Comparison of ENCODE assay signal across 23 cellular contexts in the genomic region with DNA sequence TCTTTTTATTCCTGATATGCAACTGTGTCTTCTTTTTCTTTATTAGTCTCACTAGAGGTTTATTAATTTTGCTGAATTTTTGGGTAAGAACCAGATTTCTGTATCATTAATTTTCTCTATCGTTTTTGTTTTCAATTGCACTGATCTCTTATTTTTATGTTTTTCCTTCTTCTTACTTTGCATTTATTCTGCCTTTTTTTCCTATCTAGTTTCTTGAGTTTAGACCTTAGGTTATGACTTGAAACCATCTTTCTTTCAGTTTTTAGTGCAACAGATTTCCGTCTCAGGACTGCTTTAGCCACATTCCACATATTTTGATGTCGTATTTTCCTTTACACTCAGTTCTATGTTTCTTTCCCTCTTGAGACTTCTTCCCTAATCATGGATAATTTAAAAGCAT.
"Had no signal": no experiment of that assay in that cellular context is flagged by ENCODE, and none has a peak within 500 bp of the region (broad histone marks: within the 10 kb centered on the region; RNA-seq: fewer than 3 reads in every experiment).

No MANE protein-coding gene starts in this region.

- ATAC-seq: esophagus mucosa; gastrocnemius medialis; left ventricle myocardium superior; lower lobe of right lung; naive thymus-derived CD8-positive, alpha-beta T cell; pancreas; right lobe of liver had no signal

- DNase-seq: dorsolateral prefrontal cortex; effector CD8-positive, alpha-beta T cell; endodermal cell; foreskin fibroblast; gastrocnemius medialis; head of caudate nucleus; left ventricle myocardium superior; lower lobe of right lung; naive thymus-derived CD8-positive, alpha-beta T cell; occipital lobe; pancreas; retina; right lobe of liver; small intestine; stimulated activated CD4-positive, alpha-beta T cell treated with anti-CD3 and anti-CD28 coated beads, Interleukin-15, amount 100 ng/mL, for 24 hours; stimulated activated CD4-positive, alpha-beta T cell treated with anti-CD3 and anti-CD28 coated beads, Interleukin-4, amount 100 ng/mL, for 1 hour; stimulated activated CD8-positive, alpha-beta memory T cell treated with anti-CD3 and anti-CD28 coated beads, Interleukin-4, amount 100 ng/mL, for 48 hours; stimulated activated naive CD4-positive, alpha-beta T cell; substantia nigra; testis; tibial artery had no signal

- H3K4me3 Mint-ChIP-seq: endodermal cell; naive thymus-derived CD8-positive, alpha-beta T cell; type B pancreatic cell had no signal

- H3K27me3 Mint-ChIP-seq: naive thymus-derived CD8-positive, alpha-beta T cell; type B pancreatic cell had no signal

- H3K4me1 Mint-ChIP-seq: endodermal cell had no signal

- H3K9me3 Mint-ChIP-seq: endodermal cell; naive thymus-derived CD8-positive, alpha-beta T cell; type B pancreatic cell had no signal

- H3K27ac Mint-ChIP-seq: endodermal cell, type B pancreatic cell had no signal
